In genomic region chr7:75738975-75739795, GRCh38 we compare ENCODE assay signal across 8 cellular contexts. TPM values are rescaled to one million over a fixed set of nuclear protein-coding genes. Genes with fewer than 3 reads are reported as not detected.
A peak's percentile ranks its signal among the peaks of the same experiment; 100 is the strongest.
DNase-seq lines count a peak whose midpoint lies in the region; ATAC-seq and TF ChIP-seq lines count a peak whose summit lies in the region.

No MANE protein-coding gene starts in this region.

- no peak overlapping the region for H2AK5ac ChIP-seq in H9 (ENCODE audit: insufficient read length, low read length)

- no peak overlapping the region for H2BK20ac ChIP-seq in H9 (ENCODE audit: low read depth, low read length, poor library complexity, severe bottlenecking)

- H3K14ac ChIP-seq in H9 (ENCODE audit: insufficient read depth, low read length), result no peak overlapping the region

- H3K4me3 ChIP-seq in Loucy (ENCODE audit: low read length, poor library complexity, severe bottlenecking), result peak overlapping the region; percentile 79
- peak overlapping the region; percentile 87 for H3K4me3 ChIP-seq in fibroblast of pulmonary artery (replicated peaks; ENCODE audit: low read depth, low read length)

- H4K5ac ChIP-seq in H9 (ENCODE audit: insufficient read length, low read depth, low read length), result no peak overlapping the region

- CTCF ChIA-PET in RWPE1 (lab: Yijun Ruan, JAX), result interaction anchor here (0.6 to 0.7 kb wide), 3 partner anchors 18 to 183 kb away, joined by 3 to 4 read pairs (median 3); no protein-coding TSS in a partner anchor

- H3K27ac Mint-ChIP-seq in H9 (peak overlapping the region; percentile 4 to 94 (median 92); a peak in 3 of 7 replicates), nephron progenitor cell (peak overlapping the region; percentile 63)

- H3K4me1 Mint-ChIP-seq in H9 (peaks cover 30 to 42% of the 10 kb centered on the region in 2 experiments), nephron progenitor cell (peaks cover 71% of the 10 kb centered on the region)

- H2BK12ac ChIP-seq in H9 (ENCODE audit: insufficient read length, low read depth, low read length), result no peak overlapping the region

- TF ChIP-seq CTCF in H9 (conservative IDR thresholded peaks at IDR 0.05) (no peak), Loucy (conservative IDR thresholded peaks at IDR 0.05; ENCODE audit: low read length) (no peak), RWPE1 (conservative IDR thresholded peaks at IDR 0.05; ENCODE audit: low read depth) (no peak), fibroblast of pulmonary artery (IDR thresholded peaks at IDR 0.05; ENCODE audit: low read length, missing control alignments) (no peak), nephron progenitor cell (IDR thresholded peaks at IDR 0.05) (no peak)

- H3K4me2 ChIP-seq in H9 (ENCODE audit: insufficient read depth, insufficient read length, low read length) (peak overlapping the region; percentile 57), Loucy (ENCODE audit: low read depth, low read length, poor library complexity, severe bottlenecking) (peak overlapping the region; percentile 95)

- H3K9me3 Mint-ChIP-seq in H9 (no peaks in the 10 kb centered on the region; a peak in 1 of 5 replicates), nephron progenitor cell (peaks cover 3% of the 10 kb centered on the region)

- H3K36me3 Mint-ChIP-seq in H9 (ENCODE audit: insufficient read depth in 1 of 3, low read depth in 3 of 3), result no peaks in the 10 kb centered on the region
- no peaks in the 10 kb centered on the region for H3K36me3 Mint-ChIP-seq in nephron progenitor cell (ENCODE audit: low read depth)

- no peak overlapping the region for H3T11ph ChIP-seq in H9 (ENCODE audit: low read length)

- H3K4me3 Mint-ChIP-seq in H9, result peak overlapping the region; percentile 87 to 96
- peak overlapping the region; percentile 96 for H3K4me3 Mint-ChIP-seq in nephron progenitor cell

- H3K27me3 Mint-ChIP-seq in H9 (ENCODE audit: low read depth) (peaks cover 17% of the 10 kb centered on the region), nephron progenitor cell (ENCODE audit: low read depth, poor library complexity) (peaks cover 39% of the 10 kb centered on the region)

- peak; percentile 99 for DNase-seq in ELR (ENCODE audit: low read depth)
- DNase-seq in H9, result peak; percentile 100
- peak; percentile 100 for DNase-seq in RWPE1 (ENCODE audit: low spot score)
- peak; percentile 99 for DNase-seq in activated T-helper 9 cell treated with anti-CD3 and anti-CD28 coated beads, Interleukin-2, amount 50 U/mL, for 16 hours (ENCODE audit: low read depth)
- DNase-seq in fibroblast of pulmonary artery (ENCODE audit: low read depth), result peak; percentile 99
- peak; percentile 100 for DNase-seq in nephron progenitor cell
- peak; percentile 100 for DNase-seq in stimulated activated naive CD8-positive, alpha-beta T cell treated with anti-CD3 and anti-CD28 coated beads, Interleukin-15, Interleukin-2, amounts not matched to agents 100 U/mL and 50 U/mL, for 24 hours

- no peaks in the 10 kb centered on the region for H4K20me1 ChIP-seq in H9 (ENCODE audit: control insufficient read depth, insufficient read depth, insufficient read length)
- H4K20me1 ChIP-seq in Loucy (ENCODE audit: insufficient read depth, low read length, poor library complexity, severe bottlenecking), result no peaks in the 10 kb centered on the region

- H3K4me1 ChIP-seq in H9 (ENCODE audit: insufficient read depth, low read length), result peaks cover 9% of the 10 kb centered on the region
- peaks cover 9% of the 10 kb centered on the region for H3K4me1 ChIP-seq in Loucy (ENCODE audit: insufficient read depth, low read length, poor library complexity, severe bottlenecking)

- POLR2A ChIA-PET in RWPE1 (lab: Yijun Ruan, JAX; ENCODE audit: low non-redundant PET), result interaction anchor here (0.7 kb wide), 1 partner anchor 8 kb away, joined by 3 read pairs; no protein-coding TSS in a partner anchor

- H3K23me2 ChIP-seq in H9 (ENCODE audit: insufficient read length, low read depth, low read length, poor library complexity, severe bottlenecking), result peaks cover 11% of the 10 kb centered on the region

- no peak overlapping the region for H2BK5ac ChIP-seq in H9 (ENCODE audit: insufficient read length, low read length)

- H3K9ac ChIP-seq in H9 (ENCODE audit: extremely low read depth, insufficient read length, low read length) (no peak overlapping the region), Loucy (ENCODE audit: low read depth, low read length, poor library complexity, severe bottlenecking) (peak overlapping the region; percentile 77)

- H3K56ac ChIP-seq in H9 (ENCODE audit: insufficient read length, low read depth, low read length), result no peak overlapping the region

- H2AFZ ChIP-seq in H9 (ENCODE audit: low read length) (no peak overlapping the region), Loucy (ENCODE audit: low read length) (peak overlapping the region; percentile 100)

- no peak overlapping the region for H4K91ac ChIP-seq in H9 (ENCODE audit: insufficient read length, low read depth, low read length)

- WGBS in H9 (ENCODE audit: extremely low coverage, insufficient read length, low lambda C conversion rate), result no CpG with 5 or more reads among the region's 89 CpGs

- no peaks in the 10 kb centered on the region for H3K9me2 ChIP-seq in Loucy (replicated peaks; ENCODE audit: low read depth, low read length)

- no peaks in the 10 kb centered on the region; the same call in 1 of the 2 replicates for H3K27me3 ChIP-seq in H9 (ENCODE audit: insufficient read depth, low read length)
- H3K27me3 ChIP-seq in Loucy (ENCODE audit: insufficient read depth, low read length, poor library complexity, severe bottlenecking), result peaks cover 15% of the 10 kb centered on the region

- no peak overlapping the region for H3K4ac ChIP-seq in H9 (ENCODE audit: low read depth, low read length)

- ATAC-seq in stimulated activated naive CD8-positive, alpha-beta T cell treated with anti-CD3 and anti-CD28 coated beads, Interleukin-15, Interleukin-2, amounts not matched to agents 100 U/mL and 50 U/mL, for 24 hours, result peak; percentile 99

- no peak overlapping the region for H3K18ac ChIP-seq in H9 (ENCODE audit: insufficient read length, low read depth, low read length)

- H4K8ac ChIP-seq in H9 (replicated peaks; ENCODE audit: insufficient read length, low read depth, low read length), result no peak overlapping the region

- H3K79me2 ChIP-seq in H9 (ENCODE audit: insufficient read depth, low read length), result no peaks in the 10 kb centered on the region
- no peaks in the 10 kb centered on the region for H3K79me2 ChIP-seq in Loucy (ENCODE audit: insufficient read depth, low read length)

- no peaks in the 10 kb centered on the region for H3F3A ChIP-seq in Loucy (ENCODE audit: low read depth)

- no peaks in the 10 kb centered on the region for H3K36me3 ChIP-seq in Loucy (ENCODE audit: insufficient read depth, low read length)

- H2BK15ac ChIP-seq in H9 (ENCODE audit: low read depth, low read length), result no peak overlapping the region

- H3K79me1 ChIP-seq in H9 (ENCODE audit: insufficient read depth, low read depth, low read length, poor library complexity, severe bottlenecking), result no peaks in the 10 kb centered on the region

- H3K27ac ChIP-seq in H9 (ENCODE audit: insufficient read length, low read depth, low read length) (no peak overlapping the region), RWPE1 (peak overlapping the region; percentile 81)

- H3K9me3 ChIP-seq in H9 (ENCODE audit: control insufficient read depth, low read depth, low read length) (no peaks in the 10 kb centered on the region), Loucy (ENCODE audit: insufficient read depth, low read depth, low read length) (no peaks in the 10 kb centered on the region)

- no peak overlapping the region for H3K23ac ChIP-seq in H9 (ENCODE audit: insufficient read length, low read depth, low read length)

- H2BK120ac ChIP-seq in H9 (ENCODE audit: low read depth, low read length, poor library complexity, severe bottlenecking), result no peak overlapping the region

RNA-seq across cellular contexts. Expression of gene HIP1, which starts 0.4 kb away (rescaled TPM):
- total RNA-seq in H9 (2021), result 82.7 and 87.5 TPM in 2 replicates

RNA-seq across cellular contexts. Expression of gene CCL26, which starts 32.8 kb away (rescaled TPM):
- 8.7 and 9.3 TPM in 2 replicates for total RNA-seq in H9 (2021)
